ENCODE assay signal across 26 cellular contexts in the genomic region with DNA sequence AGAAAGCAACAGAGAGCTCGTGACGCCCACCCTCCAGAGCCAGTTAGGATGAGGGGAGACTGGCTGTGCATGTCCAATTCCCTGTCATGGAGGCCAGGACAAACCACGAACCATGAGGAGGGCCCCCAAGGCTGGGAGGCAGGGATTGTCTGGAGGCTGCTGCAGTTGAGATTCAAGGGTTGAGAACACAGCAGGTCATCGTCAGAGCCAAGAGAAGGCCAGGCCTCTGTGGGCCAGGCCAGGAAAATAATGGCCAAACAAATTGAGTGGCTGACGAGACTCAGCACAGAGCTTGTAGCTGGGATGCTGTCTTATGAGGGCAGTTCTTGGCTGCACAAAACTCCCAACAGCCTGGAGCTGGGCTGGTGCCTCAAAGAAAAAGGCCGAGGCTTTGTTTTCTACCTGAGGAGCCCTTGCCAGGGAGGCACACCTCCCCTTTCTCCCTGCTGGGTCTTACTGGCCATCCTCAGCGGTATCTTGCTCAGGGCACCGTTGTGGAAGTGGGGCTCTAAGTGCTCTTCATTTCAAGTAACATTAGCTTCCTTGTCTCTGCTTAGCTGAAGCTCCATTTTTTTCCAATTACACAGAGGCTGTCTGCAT.
"Had no signal": no experiment of that assay in that cellular context is flagged by ENCODE, and none has a peak within 500 bp of the region (broad histone marks: within the 10 kb centered on the region; RNA-seq: fewer than 3 reads in every experiment).

No MANE protein-coding gene starts in this region.

- DNase-seq: activated CD4-positive, alpha-beta T cell treated with anti-CD3 and anti-CD28 coated beads for 4 hours; activated CD4-positive, alpha-beta T cell treated with anti-CD3 and anti-CD28 coated beads, Interleukin-2, amount 50 U/mL, for 1 hour; activated CD4-positive, alpha-beta T cell treated with anti-CD3 and anti-CD28 coated beads, Interleukin-2, amount 50 U/mL, for 48 hours; activated CD4-positive, CD25-positive, alpha-beta regulatory T cell; activated CD4-positive, CD25-positive, alpha-beta regulatory T cell treated with anti-CD3 and anti-CD28 coated beads, Interleukin-2, amount 50 U/mL, for 72 hours; activated CD8-positive, alpha-beta T cell treated with anti-CD3 and anti-CD28 coated beads for 36 hours; activated effector memory CD4-positive, alpha-beta T cell treated with anti-CD3 and anti-CD28 coated beads, Interleukin-2, amount 50 U/mL, for 16 hours; activated naive CD4-positive, alpha-beta T cell treated with anti-CD3 and anti-CD28 coated beads for 36 hours; activated naive CD8-positive, alpha-beta T cell treated with anti-CD3 and anti-CD28 coated beads for 36 hours; activated naive CD8-positive, alpha-beta T cell treated with anti-CD3 and anti-CD28 coated beads, Interleukin-2, amount 50 U/mL, for 24 hours; activated T-cell treated with anti-CD3 and anti-CD28 coated beads, Interleukin-2, amount 50 U/mL, for 1 hour; activated T-cell treated with anti-CD3 and anti-CD28 coated beads, Interleukin-2, amount 50 U/mL, for 48 hours; adrenal gland; amygdala; aorta; body of pancreas; cortex of kidney; dermis blood vessel endothelial cell; effector CD4-positive, alpha-beta T cell; effector memory CD8-positive, alpha-beta T cell; foreskin fibroblast; T-helper 2 cell had no signal

- H3K27me3 Mint-ChIP-seq: activated CD8-positive, alpha-beta T cell treated with anti-CD3 and anti-CD28 coated beads for 36 hours; activated naive CD4-positive, alpha-beta T cell treated with anti-CD3 and anti-CD28 coated beads, Interleukin-2, amount 50 U/mL, for 24 hours; activated naive CD8-positive, alpha-beta T cell treated with anti-CD3 and anti-CD28 coated beads for 36 hours; activated naive CD8-positive, alpha-beta T cell treated with anti-CD3 and anti-CD28 coated beads, Interleukin-2, amount 50 U/mL, for 24 hours had no signal

- H3K4me3 ChIP-seq: adrenal gland, body of pancreas had no signal

- H3K36me3 Mint-ChIP-seq: activated naive CD4-positive, alpha-beta T cell treated with anti-CD3 and anti-CD28 coated beads, Interleukin-2, amount 50 U/mL, for 24 hours; activated naive CD8-positive, alpha-beta T cell treated with anti-CD3 and anti-CD28 coated beads for 36 hours had no signal

- H3K4me1 ChIP-seq: adrenal gland, body of pancreas had no signal

- H3K4me3 Mint-ChIP-seq: activated CD8-positive, alpha-beta T cell treated with anti-CD3 and anti-CD28 coated beads for 36 hours; activated naive CD4-positive, alpha-beta T cell treated with anti-CD3 and anti-CD28 coated beads for 36 hours; activated naive CD4-positive, alpha-beta T cell treated with anti-CD3 and anti-CD28 coated beads, Interleukin-2, amount 50 U/mL, for 24 hours; activated naive CD8-positive, alpha-beta T cell treated with anti-CD3 and anti-CD28 coated beads for 36 hours; activated naive CD8-positive, alpha-beta T cell treated with anti-CD3 and anti-CD28 coated beads, Interleukin-2, amount 50 U/mL, for 24 hours; activated T-helper 1 cell treated with anti-CD3 and anti-CD28 coated beads, Interleukin-12 subunit alpha, Interleukin-12 subunit beta, Interleukin-2, Interleukin-4 antibody, amounts not matched to agents 30 ng/mL and 10 ng/mL and 1 ng/mL, durations not matched to agents 14 hours and 24 hours and 36 hours; effector memory CD8-positive, alpha-beta T cell had no signal

- H3K9me3 ChIP-seq: adrenal gland, body of pancreas had no signal

- H3K27me3 ChIP-seq: adrenal gland, body of pancreas had no signal

- H3K27ac Mint-ChIP-seq: activated CD8-positive, alpha-beta T cell treated with anti-CD3 and anti-CD28 coated beads for 36 hours; activated naive CD8-positive, alpha-beta T cell treated with anti-CD3 and anti-CD28 coated beads for 36 hours; activated naive CD8-positive, alpha-beta T cell treated with anti-CD3 and anti-CD28 coated beads, Interleukin-2, amount 50 U/mL, for 24 hours; activated T-helper 2 cell treated with anti-CD3 and anti-CD28 coated beads, Interferon-gamma antibody, Interleukin-2, Interleukin-4, amounts not matched to agents 10 μg/mL and 5 μg/mL and 100 μg/mL, durations not matched to agents 14 hours and 24 hours and 36 hours had no signal

- H3K36me3 ChIP-seq: adrenal gland had no signal

- ATAC-seq: activated CD8-positive, alpha-beta T cell treated with anti-CD3 and anti-CD28 coated beads for 36 hours; activated naive CD8-positive, alpha-beta T cell treated with anti-CD3 and anti-CD28 coated beads, Interleukin-2, amount 50 U/mL, for 24 hours; body of pancreas; effector memory CD8-positive, alpha-beta T cell had no signal

- H3K27ac ChIP-seq: adrenal gland, body of pancreas, epithelial cell of prostate had no signal

- H3K9me3 Mint-ChIP-seq: activated CD8-positive, alpha-beta T cell treated with anti-CD3 and anti-CD28 coated beads for 36 hours; activated naive CD4-positive, alpha-beta T cell treated with anti-CD3 and anti-CD28 coated beads for 36 hours; activated naive CD4-positive, alpha-beta T cell treated with anti-CD3 and anti-CD28 coated beads, Interleukin-2, amount 50 U/mL, for 24 hours; activated naive CD8-positive, alpha-beta T cell treated with anti-CD3 and anti-CD28 coated beads for 36 hours; activated naive CD8-positive, alpha-beta T cell treated with anti-CD3 and anti-CD28 coated beads, Interleukin-2, amount 50 U/mL, for 24 hours; activated T-helper 1 cell treated with anti-CD3 and anti-CD28 coated beads, Interleukin-12 subunit alpha, Interleukin-12 subunit beta, Interleukin-2, Interleukin-4 antibody, amounts not matched to agents 30 ng/mL and 10 ng/mL and 1 ng/mL, durations not matched to agents 14 hours and 24 hours and 36 hours; activated T-helper 2 cell treated with anti-CD3 and anti-CD28 coated beads, Interferon-gamma antibody, Interleukin-2, Interleukin-4, amounts not matched to agents 10 μg/mL and 5 μg/mL and 100 μg/mL, durations not matched to agents 14 hours and 24 hours and 36 hours; effector memory CD8-positive, alpha-beta T cell had no signal
